Comparison of ENCODE assay signal across 8 cellular contexts in genomic region chr11:55806248-55806647, GRCh38. TPM values are rescaled to one million over a fixed set of nuclear protein-coding genes. Genes with fewer than 3 reads are reported as not detected.
"Had no signal": no experiment of that assay in that cellular context is flagged by ENCODE, and none has a peak within 500 bp of the region (broad histone marks: within the 10 kb centered on the region; RNA-seq: fewer than 3 reads in every experiment).

No MANE protein-coding gene starts in this region.

- H3K4me3 ChIP-seq: GM12878 had no signal

- ATAC-seq: GM12878 had no signal

- FAIRE-seq: G401.6, GM12878, GM12891, GM12892, GM18507, GM19239 had no signal

- DNase-seq: GDM1, GF-D8 had no signal

RNA-seq across cellular contexts. Expression of gene OR5L1, which starts 4.9 kb away (rescaled TPM):
- total RNA-seq: GM12878 had no signal
- polyA plus RNA-seq: GM12878 had no signal

RNA-seq across cellular contexts. Expression of gene OR5D14, which starts 10.9 kb away (rescaled TPM):
- total RNA-seq: GM12878 had no signal
- polyA plus RNA-seq: GM12878 had no signal

RNA-seq across cellular contexts. Expression of gene OR5D18, which starts 13.2 kb away (rescaled TPM):
- total RNA-seq: GM12878 had no signal
- polyA plus RNA-seq: GM12878 had no signal

RNA-seq across cellular contexts. Expression of gene OR5L2, which starts 20.8 kb away (rescaled TPM):
- total RNA-seq: GM12878 had no signal
- polyA plus RNA-seq: GM12878 had no signal

RNA-seq across cellular contexts. Expression of gene OR5D16, which starts 32.3 kb away (rescaled TPM):
- total RNA-seq: GM12878 had no signal
- polyA plus RNA-seq: GM12878 had no signal
